ENCODE assay signal across 8 cellular contexts in genomic region chr7:27156901-27157716, GRCh38.
DNase-seq lines count a peak whose midpoint lies in the region; ATAC-seq and TF ChIP-seq lines count a peak whose summit lies in the region.
"Had no signal": no experiment of that assay in that cellular context is flagged by ENCODE, and none has a peak within 500 bp of the region (broad histone marks: within the 10 kb centered on the region; RNA-seq: fewer than 3 reads in every experiment).

No MANE protein-coding gene starts in this region.

- H3K9me3 ChIP-seq in tibial artery, result no peaks in the 10 kb centered on the region

- no peaks in the 10 kb centered on the region for H3K27me3 ChIP-seq in tibial artery

- peak; percentile 22 for DNase-seq in activated T-cell treated with anti-CD3 and anti-CD28 coated beads, Interleukin-2, amount 50 U/mL, for 1 hour
- no peak for DNase-seq in activated T-cell treated with anti-CD3 and anti-CD28 coated beads for 4 hours
- peak in 1 of 2 donors; percentile 69 for DNase-seq in foreskin fibroblast
- no peak for DNase-seq in tibial artery
- DNase-seq in NCI-H510A treated with DMSO at 0.1 percent for 48 hours (lab: John Stamatoyannopoulos, UW), result no peak
- DNase-seq: DMS79, occipital lobe had no signal

- peaks cover 0 to 44% (median 36%) of the 10 kb centered on the region in 4 donors for H3K4me1 ChIP-seq in tibial artery

- peak overlapping the region; percentile 78 to 84 for H3K27ac ChIP-seq in tibial artery

- no peak for TF ChIP-seq CTCF in foreskin fibroblast (IDR thresholded peaks at IDR 0.05; ENCODE audit: low read depth, low read length)
- no peak for TF ChIP-seq CTCF in tibial artery (IDR thresholded peaks at IDR 0.05)

- peak overlapping the region; percentile 63 to 64 for H3K4me3 ChIP-seq in foreskin fibroblast (ENCODE audit: low read depth in 1 of 2, low read length in 2 of 2)
- H3K4me3 ChIP-seq in tibial artery, result peak overlapping the region; percentile 62 to 75

- no peak for ATAC-seq in GM18502 (IDR thresholded peaks at IDR 0.05; ENCODE audit: poor library complexity, unreplicated experiment)

- no peaks in the 10 kb centered on the region for H3K36me3 ChIP-seq in tibial artery

- intact Hi-C loops in tibial artery (cut with DNase I; ENCODE audit: low total_unique reads), result loop anchor here (5.0 kb wide), 1 partner anchor 295 kb away; the partner anchor contains the start of gene SKAP2
